1 cellular context compared by ENCODE assay signal in genomic region chr1:109617291-109617801, GRCh38.
TF ChIP-seq lines count a peak whose summit lies in the region.

No MANE protein-coding gene starts in this region.

TF ChIP-seq in IMR-90, 13 proteins besides CTCF, POLR2A, EP300 and RAD21 (continued from another document):
- TF ChIP-seq RCOR1 (IDR thresholded peaks at IDR 0.05; ENCODE audit: insufficient replicate concordance, low read length) (peak; percentile 70), RFX5 (IDR thresholded peaks at IDR 0.05; ENCODE audit: low read depth, low read length) (no peak), MXI1 (IDR thresholded peaks at IDR 0.05; ENCODE audit: borderline replicate concordance, low read depth, low read length) (no peak), SMC3 (IDR thresholded peaks at IDR 0.05; ENCODE audit: low read depth, low read length) (no peak), MAFK (IDR thresholded peaks at IDR 0.05; ENCODE audit: low read depth, low read length) (no peak), NFE2L2 (IDR thresholded peaks at IDR 0.05; ENCODE audit: low read depth, low read length) (no peak), FOS (IDR thresholded peaks at IDR 0.05; ENCODE audit: low read depth, low read length) (peak; percentile 96), USF2 (IDR thresholded peaks at IDR 0.05; ENCODE audit: low read depth, low read length) (no peak), BHLHE40 (IDR thresholded peaks at IDR 0.05; ENCODE audit: low read depth, low read length) (peak; percentile 50; the same call in 1 of the 2 replicates)
